7 cellular contexts compared by ENCODE assay signal in the genomic region with DNA sequence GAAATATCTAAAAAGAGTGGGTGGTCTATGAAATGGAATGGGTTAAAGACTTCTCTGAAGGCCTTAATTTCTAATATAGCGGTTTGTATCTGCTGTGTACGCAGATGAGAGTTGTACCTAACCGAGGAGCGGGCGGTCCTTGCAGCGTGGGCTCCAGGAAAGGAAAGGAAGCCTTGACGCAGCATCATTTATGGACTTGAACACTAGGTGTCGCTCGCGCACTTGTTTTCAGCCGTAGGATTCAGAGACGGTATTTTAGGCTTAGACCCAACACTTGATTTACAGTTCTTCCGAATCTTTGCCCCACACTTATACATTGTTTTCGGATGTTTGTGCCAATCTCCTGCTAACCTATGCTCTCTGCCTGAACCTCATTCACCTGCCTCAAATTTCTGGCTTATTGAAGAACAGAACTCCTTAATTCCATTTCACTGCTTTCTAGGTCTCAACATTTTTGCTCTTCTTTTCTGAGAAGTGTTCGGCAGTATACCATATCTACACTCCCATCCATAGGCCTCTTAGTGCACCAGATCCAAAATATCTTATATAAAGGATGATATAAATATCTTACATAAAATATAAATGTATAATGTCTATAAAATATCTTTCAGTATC. TPM values are rescaled to one million over a fixed set of nuclear protein-coding genes. Genes with fewer than 3 reads are reported as not detected.
DNase-seq lines count a peak whose midpoint lies in the region; ATAC-seq and TF ChIP-seq lines count a peak whose summit lies in the region.

No MANE protein-coding gene starts in this region.

- peaks cover 4 to 7% (median 5%) of the 10 kb centered on the region in 3 donors for H3K4me1 Mint-ChIP-seq in T-cell

- H3K9me3 ChIP-seq in right cardiac atrium (ENCODE audit: control insufficient read depth, low read length) (no peaks in the 10 kb centered on the region), sigmoid colon (peaks cover 0 to 3% (median 0%) of the 10 kb centered on the region in 4 donors)

- no peaks in the 10 kb centered on the region for H3K9me3 Mint-ChIP-seq in T-cell

- DNase-seq in NCI-H1436 (lab: John Stamatoyannopoulos, UW): peak; percentile 60
- DNase-seq in T-cell: peak; percentile 4 to 65 (median 44)
- peak; percentile 42 for DNase-seq in amniotic stem cell (lab: John Stamatoyannopoulos, UW)
- peak; percentile 62 to 83 (median 65) for DNase-seq in right cardiac atrium
- DNase-seq in sigmoid colon: peak; percentile 79

- no peak overlapping the region for H3K27ac ChIP-seq in right cardiac atrium (ENCODE audit: low read length)
- no peak overlapping the region for H3K27ac ChIP-seq in sigmoid colon

- no peak for TF ChIP-seq POLR2A in sigmoid colon (IDR thresholded peaks at IDR 0.05)

- H3K27me3 Mint-ChIP-seq in T-cell: peaks cover 0 to 14% of the 10 kb centered on the region in 2 donors

- TF ChIP-seq CTCF in sigmoid colon (IDR thresholded peaks at IDR 0.05): peak; percentile 28 to 76 (median 47)

- ATAC-seq in GM18502 (IDR thresholded peaks at IDR 0.05; ENCODE audit: poor library complexity, unreplicated experiment) (peak; percentile 98), HG02798 (IDR thresholded peaks at IDR 0.05; ENCODE audit: poor library complexity, unreplicated experiment) (peak; percentile 94), T-cell (replicated peaks in 1 of 4) (peak; percentile 42 to 64 (median 50)), right cardiac atrium (peak; percentile 68 to 72)

- CTCF ChIA-PET in T-cell (lab: Charles Lee): interaction anchor here in 1 of 2 donors (0.5 kb wide), 1 partner anchor 329 kb away, joined by 3 read pairs; no protein-coding TSS in a partner anchor

- intact Hi-C loops in right cardiac atrium (cut with DNase I): no loop called here
- intact Hi-C loops in sigmoid colon (cut with DNase I): loop anchor here (2.0 kb wide), 1 partner anchor 714 kb away; no protein-coding TSS in a partner anchor

- POLR2A ChIA-PET in T-cell (lab: Charles Lee): no interaction called here

- no peaks in the 10 kb centered on the region for H3K4me1 ChIP-seq in right cardiac atrium (ENCODE audit: control insufficient read depth, insufficient read depth, low read length)
- no peaks in the 10 kb centered on the region for H3K4me1 ChIP-seq in sigmoid colon

- 4% methylated on average over 15 of the region's 15 CpGs for WGBS in right cardiac atrium
- WGBS in sigmoid colon, 2 donors: 5 to 10% methylated on average over 15 of the region's 15 CpGs

- no peak overlapping the region for H3K27ac Mint-ChIP-seq in T-cell

- H3K4me3 Mint-ChIP-seq in T-cell: no peak overlapping the region

- H3K27me3 ChIP-seq in right cardiac atrium (ENCODE audit: control insufficient read depth, insufficient read depth) (no peaks in the 10 kb centered on the region), sigmoid colon (no peaks in the 10 kb centered on the region)

- H3K36me3 ChIP-seq in sigmoid colon: no peaks in the 10 kb centered on the region

- H3K4me3 ChIP-seq in right cardiac atrium (ENCODE audit: low read length) (no peak overlapping the region), sigmoid colon (no peak overlapping the region)

- H3K36me3 Mint-ChIP-seq in T-cell: no peaks in the 10 kb centered on the region

- no peak for TF ChIP-seq EP300 in sigmoid colon (IDR thresholded peaks at IDR 0.05)

RNA-seq across cellular contexts. Expression of gene AADAT, which starts 48.9 kb away (rescaled TPM):
- total RNA-seq in T-cell (not detected), right cardiac atrium (1 to 10 TPM; 2.0 to 2.1 (median 2.1) TPM), sigmoid colon (10 to 100 TPM in 2 of 4 donors, 1 to 10 TPM in 2; 4.3 to 12.7 (median 7.6) TPM)
- polyA plus RNA-seq in right cardiac atrium (1.5 TPM), sigmoid colon (1 to 10 TPM in 2 of 3 donors, under 1 TPM in 1; 0.92 to 3.6 (median 2.6) TPM)
